Comparison of ENCODE assay signal across 7 cellular contexts in genomic region chr20:56358600-56359211, GRCh38. TPM values are rescaled to one million over a fixed set of nuclear protein-coding genes. Genes with fewer than 3 reads are reported as not detected.
DNase-seq lines count a peak whose midpoint lies in the region; ATAC-seq and TF ChIP-seq lines count a peak whose summit lies in the region.

A gene with protein sequence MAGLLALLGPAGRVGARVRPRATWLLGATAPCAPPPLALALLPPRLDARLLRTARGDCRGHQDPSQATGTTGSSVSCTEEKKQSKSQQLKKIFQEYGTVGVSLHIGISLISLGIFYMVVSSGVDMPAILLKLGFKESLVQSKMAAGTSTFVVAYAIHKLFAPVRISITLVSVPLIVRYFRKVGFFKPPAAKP (plus strand): TSS chr20:56358974. CDS start chr20:56359006, 32 bp downstream.

- H3K27ac ChIP-seq in WERI-Rb-1 (peak within 1 kb of the TSS; percentile 11; the same call in 1 of the 2 replicates), breast epithelium (peak within 1 kb of the TSS; percentile 89), skeletal muscle tissue (ENCODE audit: low read depth, low read length) (peak within 1 kb of the TSS; percentile 75)

- DNase-seq in NCI-H2107 treated with DMSO at 0.1 percent for 48 hours (lab: John Stamatoyannopoulos, UW; ENCODE audit: unreplicated experiment) (peak; percentile 65), WERI-Rb-1 (peak; percentile 88), breast epithelium (ENCODE audit: low spot score in 2 of 2) (peak; percentile 79 to 87)

- no peaks in the 10 kb centered on the region for H3K27me3 ChIP-seq in WERI-Rb-1 (ENCODE audit: insufficient read depth, low read depth, severe bottlenecking)
- H3K27me3 ChIP-seq in breast epithelium: no peaks in the 10 kb centered on the region
- H3K27me3 ChIP-seq in skeletal muscle tissue (ENCODE audit: control insufficient read depth in 3 of 3, insufficient read depth in 3 of 3, low read length in 3 of 3): no peaks in the 10 kb centered on the region

- no peak for TF ChIP-seq CTCF in WERI-Rb-1 (IDR thresholded peaks at IDR 0.05; ENCODE audit: low read depth, low read length)
- TF ChIP-seq CTCF in breast epithelium (IDR thresholded peaks at IDR 0.05): no peak

- TF ChIP-seq POLR2A in breast epithelium (IDR thresholded peaks at IDR 0.05): no peak

- H3K9me3 ChIP-seq in WERI-Rb-1 (ENCODE audit: severe bottlenecking): no peaks in the 10 kb centered on the region
- no peaks in the 10 kb centered on the region for H3K9me3 ChIP-seq in breast epithelium
- no peaks in the 10 kb centered on the region for H3K9me3 ChIP-seq in iPS-18c (ENCODE audit: control insufficient read depth, insufficient read depth, low read length)
- no peaks in the 10 kb centered on the region for H3K9me3 ChIP-seq in skeletal muscle tissue (ENCODE audit: control insufficient read depth in 3 of 3, low read length in 3 of 3)

- intact Hi-C loops in breast epithelium (cut with DNase I; ENCODE audit: low total_unique reads): no loop called here

- peak within 1 kb of the TSS; percentile 91 for H3K4me3 ChIP-seq in WERI-Rb-1 (ENCODE audit: low read depth, low read length)
- peak within 1 kb of the TSS; percentile 84 to 93 (median 90) for H3K4me3 ChIP-seq in breast epithelium
- H3K4me3 ChIP-seq in iPS-18c (ENCODE audit: insufficient read depth, low read depth, low read length): peak within 1 kb of the TSS; percentile 81
- peak within 1 kb of the TSS; percentile 84 to 97 (median 89) for H3K4me3 ChIP-seq in skeletal muscle tissue (ENCODE audit: low read length in 3 of 3)

- no peaks in the 10 kb centered on the region; the same call in 1 of the 2 replicates for H3K36me3 ChIP-seq in WERI-Rb-1
- no peaks in the 10 kb centered on the region for H3K36me3 ChIP-seq in breast epithelium
- peaks cover 0 to 5% (median 0%) of the 10 kb centered on the region in 3 donors for H3K36me3 ChIP-seq in skeletal muscle tissue (ENCODE audit: control insufficient read depth in 3 of 3, insufficient read depth in 3 of 3, low read length in 3 of 3)

- peak within 1 kb of the TSS; percentile 78 to 98 (median 93) for H3K9ac ChIP-seq in skeletal muscle tissue (ENCODE audit: low read depth in 1 of 3, low read length in 3 of 3)

- ATAC-seq in GM18519 (IDR thresholded peaks at IDR 0.05; ENCODE audit: low FRiP score, unreplicated experiment): peak; percentile 94
- ATAC-seq in HG03045 (IDR thresholded peaks at IDR 0.05; ENCODE audit: unreplicated experiment): peak; percentile 93

- peaks cover 7 to 9% of the 10 kb centered on the region in 2 donors for H3K4me1 ChIP-seq in breast epithelium
- peaks cover 21 to 34% (median 26%) of the 10 kb centered on the region in 3 donors for H3K4me1 ChIP-seq in skeletal muscle tissue (ENCODE audit: control insufficient read depth in 3 of 3, insufficient read depth in 3 of 3, low read length in 3 of 3)

RNA-seq across cellular contexts. Expression of the gene that starts here (rescaled TPM):
- total RNA-seq in breast epithelium: 10 to 100 TPM; 62.6 to 100.0 (median 80.8) TPM
- 31.8 TPM for total RNA-seq in skeletal muscle tissue

Comparison
In these comparisons a context has a peak if more than half of its experiments do, and no peak if none do; other contexts are left out.
1. Peak in every context shown above with its lines: DNase-seq, ATAC-seq, H3K4me3 ChIP-seq and H3K27ac ChIP-seq.
2. H3K27ac ChIP-seq: peak in every context shown above with its lines; median percentile 89 in breast epithelium; 75 in skeletal muscle tissue; 11 in WERI-Rb-1.